Comparison of ENCODE assay signal across 8 cellular contexts in the genomic region with DNA sequence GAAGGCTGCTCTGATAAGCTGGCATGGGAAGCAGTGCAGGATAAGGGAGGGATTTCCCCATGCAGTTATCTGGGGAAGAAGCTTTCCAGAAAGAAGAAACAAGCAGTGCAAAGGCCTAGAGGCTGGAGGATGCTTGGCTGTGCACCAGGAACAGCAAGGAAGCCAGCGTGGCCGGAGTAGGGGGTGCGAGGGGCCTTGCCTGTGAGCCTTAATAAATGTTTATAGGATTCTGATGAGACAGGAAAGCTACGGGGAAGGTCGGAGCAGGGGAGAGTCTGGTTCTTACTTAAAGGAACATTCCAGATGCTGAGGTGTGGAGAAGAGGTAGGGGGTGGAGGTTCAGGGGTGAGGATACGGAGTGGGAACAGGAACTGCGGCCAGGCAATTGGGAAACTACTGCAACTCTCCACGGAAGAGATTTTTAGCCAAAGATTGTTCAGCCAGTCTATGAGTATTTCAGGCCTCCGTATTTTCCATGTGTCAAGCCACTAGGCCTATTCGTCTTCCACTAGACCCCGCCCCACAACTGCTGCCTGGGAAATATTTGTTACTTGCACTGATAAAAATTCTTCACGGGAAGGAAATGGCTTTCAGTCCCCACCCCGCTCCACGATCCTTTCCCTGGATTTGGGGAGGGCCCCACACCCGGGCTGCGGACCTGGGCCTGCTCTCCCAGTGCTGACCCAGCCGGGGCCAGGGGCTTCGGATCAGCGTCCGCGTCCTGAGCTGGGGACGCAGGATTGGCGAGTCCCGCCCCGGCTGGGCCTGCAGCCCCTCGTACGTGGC. TPM values are rescaled to one million over a fixed set of nuclear protein-coding genes. Genes with fewer than 3 reads are reported as not detected.
DNase-seq lines count a peak whose midpoint lies in the region; ATAC-seq and TF ChIP-seq lines count a peak whose summit lies in the region.

No MANE protein-coding gene starts in this region.

- POLR2A ChIA-PET in BJ (lab: Charles Lee), result interaction anchor here (0.7 kb wide), 1 partner anchor 171 kb away, joined by 6 read pairs; no protein-coding TSS in a partner anchor

- peak; percentile 6 for ATAC-seq in GM18870 (IDR thresholded peaks at IDR 0.05; ENCODE audit: unreplicated experiment)
- peak; percentile 6 for ATAC-seq in HG03280 (IDR thresholded peaks at IDR 0.05; ENCODE audit: unreplicated experiment)

- H3K36me3 ChIP-seq in BJ (ENCODE audit: control insufficient read depth, insufficient read depth, low read length), result no peaks in the 10 kb centered on the region

- no peaks in the 10 kb centered on the region for H3K27me3 ChIP-seq in BJ (ENCODE audit: control insufficient read depth, insufficient read depth, low read length)

- H3K4me3 ChIP-seq in BJ (ENCODE audit: low read depth, low read length), result peak overlapping the region; percentile 76

- TF ChIP-seq CTCF in BJ (IDR thresholded peaks at IDR 0.05; ENCODE audit: insufficient read depth, low read depth, low read length), result no peak

- DNase-seq in BJ (ENCODE audit: low read depth) (no peak), RPMI7951 (ENCODE audit: low read depth) (peak; percentile 47), anterior cingulate cortex (lab: John Stamatoyannopoulos, UW) (peak in 38 of 58 donors; percentile 4 to 76 (median 40)), hepatic stellate cell (ENCODE audit: low spot score) (peak; percentile 69), putamen (ENCODE audit: low spot score) (peak; percentile 21), NOMO-1 treated with dmso at 0.1 percent for 144 hours (lab: John Stamatoyannopoulos, UW; ENCODE audit: unreplicated experiment) (no peak)

- CTCF ChIA-PET in BJ (lab: Yijun Ruan, JAX), result interaction anchor here (0.5 to 2.5 kb wide), 4 partner anchors 9 to 606 kb away, joined by 3 to 9 read pairs (median 3); no protein-coding TSS in a partner anchor

RNA-seq across cellular contexts. Expression of a gene that starts 0.5 kb away (rescaled TPM):
- 9.3 and 18.6 TPM in 2 replicates for polyA plus RNA-seq in BJ (2011; rRNA removed)
- 13.6 and 14.7 TPM in 2 replicates for polyA minus RNA-seq in BJ (2011; rRNA and poly(A)+ RNA removed)
- 26.3 and 30.9 TPM in 2 replicates for total RNA-seq in RPMI7951 (2014; rRNA removed; shearing (Covaris generic))

RNA-seq across cellular contexts. Expression of a gene that starts 32.2 kb away (rescaled TPM):
- polyA plus RNA-seq in BJ (2011; rRNA removed), result not detected in 2 replicates
- polyA minus RNA-seq in BJ (2011; rRNA and poly(A)+ RNA removed), result not detected in 2 replicates
- not detected in 2 replicates for total RNA-seq in RPMI7951 (2014; rRNA removed; shearing (Covaris generic))

RNA-seq across cellular contexts. Expression of a gene that starts 40.0 kb away (rescaled TPM):
- polyA plus RNA-seq in BJ (2011; rRNA removed), result 24.6 and 40.0 TPM in 2 replicates
- 7.7 and 9.3 TPM in 2 replicates for polyA minus RNA-seq in BJ (2011; rRNA and poly(A)+ RNA removed)
- 33.3 and 34.9 TPM in 2 replicates for total RNA-seq in RPMI7951 (2014; rRNA removed; shearing (Covaris generic))

Comparison
In these comparisons a context has a peak if more than half of its experiments do, and no peak if none do; other contexts are left out.
1. DNase-seq: peak in RPMI7951 (single experiment), anterior cingulate cortex (38 of 58), hepatic stellate cell (single experiment) and putamen (single experiment); none in BJ (single experiment) and NOMO-1 treated with dmso at 0.1 percent for 144 hours (single experiment).